ENCODE assay signal across 8 cellular contexts in the genomic region with DNA sequence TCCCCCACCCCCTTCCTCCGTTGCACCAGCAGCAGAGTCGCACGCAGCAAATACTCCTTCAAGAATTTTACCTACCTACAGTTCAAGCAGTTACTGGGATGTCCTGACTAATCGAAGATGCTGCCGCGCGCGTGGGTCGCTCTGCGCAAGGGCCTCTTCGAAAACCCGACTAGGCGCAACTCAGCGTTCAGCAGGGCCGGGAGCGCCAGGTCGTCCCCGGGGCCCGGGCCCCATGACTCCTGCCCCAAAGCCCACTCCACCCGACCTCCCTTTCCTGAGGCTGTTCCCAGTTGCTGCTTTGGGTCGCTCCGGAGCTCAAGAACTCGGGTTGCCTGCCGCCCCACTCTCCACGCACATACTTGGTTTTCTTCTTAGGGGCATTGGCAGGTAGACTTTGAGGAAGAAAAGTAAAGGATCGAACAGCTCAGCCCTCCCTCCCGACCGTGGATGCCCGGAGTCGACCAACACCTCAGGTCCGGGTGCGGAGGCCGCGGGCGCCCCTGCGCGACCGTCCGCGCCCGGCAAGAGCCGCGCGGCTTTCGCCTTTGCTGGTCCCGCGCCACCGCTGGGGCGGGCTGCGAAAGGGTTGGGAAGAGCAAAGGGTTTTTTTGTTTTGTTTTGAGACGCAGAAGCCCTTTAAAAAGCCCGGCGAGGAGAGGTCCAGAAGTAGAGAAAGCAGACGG. TPM values are rescaled to one million over a fixed set of nuclear protein-coding genes. Genes with fewer than 3 reads are reported as not detected.
DNase-seq lines count a peak whose midpoint lies in the region; ATAC-seq, FAIRE-seq and TF ChIP-seq lines count a peak whose summit lies in the region.

No MANE protein-coding gene starts in this region.

- intact Hi-C loops in pancreas (cut with DNase I): no loop called here

- H3K27me3 ChIP-seq in SJCRH30 (no peaks in the 10 kb centered on the region), pancreas (no peaks in the 10 kb centered on the region)

- ATAC-seq in pancreas (no peak), HG02610 (IDR thresholded peaks at IDR 0.05; ENCODE audit: unreplicated experiment) (no peak)

- TF ChIP-seq CTCF in pancreas (IDR thresholded peaks at IDR 0.05): no peak

- DNase-seq in DMS 273 (lab: John Stamatoyannopoulos, UW; ENCODE audit: unreplicated experiment) (peak; percentile 74), DMS 273 treated with DMSO at 0.1 percent for 48 hours (lab: John Stamatoyannopoulos, UW) (no peak), SJCRH30 (no peak), fibroblast of peridontal ligament (ENCODE audit: extremely low read depth) (peak; percentile 33), pancreas (peak in 2 of 6 donors; percentile 59 to 69), NCI-H446 (lab: John Stamatoyannopoulos, UW) (no peak), mesenteric fat pad (ENCODE audit: low spot score) (no peak)

- peaks cover 4% of the 10 kb centered on the region; the same call in 1 of the 2 replicates for H3K4me1 ChIP-seq in SJCRH30
- peaks cover 0 to 11% (median 0%) of the 10 kb centered on the region in 3 donors for H3K4me1 ChIP-seq in pancreas

- H3K9me3 ChIP-seq in SJCRH30 (replicated peaks) (no peaks in the 10 kb centered on the region), pancreas (no peaks in the 10 kb centered on the region)

- H3K36me3 ChIP-seq in SJCRH30: peaks cover 20% of the 10 kb centered on the region
- H3K36me3 ChIP-seq in pancreas: no peaks in the 10 kb centered on the region

- H3K27ac ChIP-seq in SJCRH30: peak overlapping the region; percentile 85
- H3K27ac ChIP-seq in pancreas: no peak overlapping the region

- WGBS in pancreas, 2 donors: 2% methylated on average over 54 of the region's 54 CpGs

- FAIRE-seq in pancreas (lab: Jason Lieb, UNC): no peak

- H3K4me3 ChIP-seq in SJCRH30: peak overlapping the region; percentile 75
- peak overlapping the region; percentile 20 to 65 (median 42) for H3K4me3 ChIP-seq in pancreas

RNA-seq across cellular contexts. Expression of a gene that starts 1.9 kb away (rescaled TPM):
- 42.5 and 42.9 TPM in 2 replicates for total RNA-seq in SJCRH30 (2014; rRNA removed; shearing (Covaris generic))
- 1 to 10 TPM in 5 of 6 donors, under 1 TPM in 1; 0.59 to 4.6 (median 2.0) TPM for total RNA-seq in pancreas
- 1 to 10 TPM; 1.9 to 2.0 TPM for polyA plus RNA-seq in pancreas
- 6.5 TPM for total RNA-seq in mesenteric fat pad

Comparison
In these comparisons a context has a peak if more than half of its experiments do, and no peak if none do; other contexts are left out.
1. DNase-seq: peak in DMS 273 (single experiment) and fibroblast of peridontal ligament (single experiment); none in DMS 273 treated with DMSO at 0.1 percent for 48 hours (single experiment), SJCRH30 (0 of 2), NCI-H446 (0 of 2) and mesenteric fat pad (single experiment).